In genomic region chr11:7636350-7636749, GRCh38 we compare ENCODE assay signal across 27 cellular contexts.
"Had no signal": no experiment of that assay in that cellular context is flagged by ENCODE, and none has a peak within 500 bp of the region (broad histone marks: within the 10 kb centered on the region; RNA-seq: fewer than 3 reads in every experiment).

No MANE protein-coding gene starts in this region.

- DNase-seq: colonic mucosa; effector memory CD4-positive, alpha-beta T cell; foreskin keratinocyte; glutamatergic neuron; heart right ventricle; hippocampal formation; left cardiac atrium; left lung; mesendoderm; midbrain; naive thymus-derived CD4-positive, alpha-beta T cell; right cardiac atrium; sigmoid colon; stimulated activated CD4-positive, alpha-beta T cell treated with anti-CD3 and anti-CD28 coated beads, Interleukin-2, amount 100 ng/mL, for 24 hours; stimulated activated CD4-positive, alpha-beta T cell treated with anti-CD3 and anti-CD28 coated beads, Interleukin-4, amount 100 ng/mL, for 24 hours; stimulated activated naive CD8-positive, alpha-beta T cell treated with anti-CD3 and anti-CD28 coated beads, Interleukin-15, Interleukin-2, amounts not matched to agents 100 U/mL and 50 U/mL, for 24 hours; substantia nigra; upper lobe of left lung had no signal

- H3K4me1 Mint-ChIP-seq: neural progenitor cell had no signal

- H3K4me3 Mint-ChIP-seq: dendritic cell treated with granulocyte-macrophage colony-stimulating factor and Interleukin-4, amounts not matched to agents 40 ng/mL and 50 ng/mL, for 4 days; naive thymus-derived CD4-positive, alpha-beta T cell; nephron; neural progenitor cell; stimulated activated memory B cell treated with anti-CD40 and anti-IgM and Interleukin-4, amounts not matched to agents 10 μg/mL and 1 μg/mL and 100 μg/mL, for 72 hours had no signal

- H3K27ac ChIP-seq: colonic mucosa, foreskin keratinocyte, left lung, neural progenitor cell, parathyroid adenoma, prostate gland had no signal

- H3K9me3 Mint-ChIP-seq: dendritic cell treated with granulocyte-macrophage colony-stimulating factor and Interleukin-4, amounts not matched to agents 40 ng/mL and 50 ng/mL, for 4 days; naive thymus-derived CD4-positive, alpha-beta T cell; nephron; neural progenitor cell; stimulated activated memory B cell treated with anti-CD40 and anti-IgM and Interleukin-4, amounts not matched to agents 10 μg/mL and 1 μg/mL and 100 μg/mL, for 72 hours had no signal

- H3K9me3 ChIP-seq: colonic mucosa, esophagus muscularis mucosa, heart right ventricle, left lung, prostate gland, sigmoid colon, thoracic aorta, tibial nerve, upper lobe of left lung had no signal

- H3K36me3 ChIP-seq: neural progenitor cell, prostate gland had no signal

- H3K27me3 ChIP-seq: colonic mucosa, esophagus muscularis mucosa, foreskin keratinocyte, heart right ventricle, left lung, neural progenitor cell, sigmoid colon, tibial nerve, upper lobe of left lung had no signal

- H3K4me3 ChIP-seq: colonic mucosa, esophagus muscularis mucosa, heart right ventricle, left lung, neural progenitor cell, prostate gland, sigmoid colon, thoracic aorta, tibial nerve, upper lobe of left lung had no signal

- H3K27me3 Mint-ChIP-seq: dendritic cell treated with granulocyte-macrophage colony-stimulating factor and Interleukin-4, amounts not matched to agents 40 ng/mL and 50 ng/mL, for 4 days; naive thymus-derived CD4-positive, alpha-beta T cell; stimulated activated memory B cell treated with anti-CD40 and anti-IgM and Interleukin-4, amounts not matched to agents 10 μg/mL and 1 μg/mL and 100 μg/mL, for 72 hours had no signal

- H3K4me1 ChIP-seq: neural progenitor cell, parathyroid adenoma, sigmoid colon, upper lobe of left lung had no signal

- H3K27ac Mint-ChIP-seq: dendritic cell treated with granulocyte-macrophage colony-stimulating factor and Interleukin-4, amounts not matched to agents 40 ng/mL and 50 ng/mL, for 4 days; naive thymus-derived CD4-positive, alpha-beta T cell; nephron; neural progenitor cell; stimulated activated memory B cell treated with anti-CD40 and anti-IgM and Interleukin-4, amounts not matched to agents 10 μg/mL and 1 μg/mL and 100 μg/mL, for 72 hours had no signal

- ATAC-seq: foreskin keratinocyte; left lung; naive thymus-derived CD4-positive, alpha-beta T cell; stimulated activated memory B cell treated with anti-CD40 and anti-IgM and Interleukin-4, amounts not matched to agents 10 μg/mL and 1 μg/mL and 100 μg/mL, for 72 hours; stimulated activated naive CD8-positive, alpha-beta T cell treated with anti-CD3 and anti-CD28 coated beads, Interleukin-15, Interleukin-2, amounts not matched to agents 100 U/mL and 50 U/mL, for 24 hours had no signal
